9 cellular contexts compared by ENCODE assay signal in genomic region chr5:149429839-149430721, GRCh38. TPM values are rescaled to one million over a fixed set of nuclear protein-coding genes. Genes with fewer than 3 reads are reported as not detected.
DNase-seq lines count a peak whose midpoint lies in the region; ATAC-seq and TF ChIP-seq lines count a peak whose summit lies in the region.
"Had no signal": no experiment of that assay in that cellular context is flagged by ENCODE, and none has a peak within 500 bp of the region (broad histone marks: within the 10 kb centered on the region; RNA-seq: fewer than 3 reads in every experiment).

No MANE protein-coding gene starts in this region.

- peaks cover 68% of the 10 kb centered on the region for H3K4me1 Mint-ChIP-seq in chondrocyte (ENCODE audit: low read depth)

- TF ChIP-seq CTCF in chondrocyte (IDR thresholded peaks at IDR 0.05) (peak; percentile 53), lower lobe of right lung (IDR thresholded peaks at IDR 0.05) (peak; percentile 42)

- H3K27ac ChIP-seq in lower lobe of right lung: peak overlapping the region; percentile 72

- peaks cover 26% of the 10 kb centered on the region for H3K36me3 ChIP-seq in lower lobe of right lung

- in situ Hi-C loops in KBM-7 (cut with MboI; ENCODE audit: low pct_unique_long_range_greater_than_20kb, low sequenced_read_pairs): no loop called here

- DNase-seq in A172 (ENCODE audit: low spot score): peak; percentile 76
- peak; percentile 78 for DNase-seq in KBM-7
- no peak for DNase-seq in chondrocyte (ENCODE audit: low spot score)
- peak; percentile 73 for DNase-seq in lower lobe of right lung
- DNase-seq in HUDEP-2 (lab: John Stamatoyannopoulos, UW; ENCODE audit: unreplicated experiment in 76 of 76): no peak
- DNase-seq in NCI-H187 (lab: John Stamatoyannopoulos, UW): no peak

- ATAC-seq in lower lobe of right lung (peak; percentile 68 to 69), HG02885 (IDR thresholded peaks at IDR 0.05; ENCODE audit: poor library complexity, unreplicated experiment) (no peak), GM21717 (IDR thresholded peaks at IDR 0.05; ENCODE audit: unreplicated experiment) (no peak)

- peak overlapping the region; percentile 96 for H3K27ac Mint-ChIP-seq in chondrocyte (ENCODE audit: unreplicated experiment)
- H3K27ac Mint-ChIP-seq: memory B cell had no signal

- H3K4me1 ChIP-seq in lower lobe of right lung: peaks cover 44% of the 10 kb centered on the region

- H3K36me3 Mint-ChIP-seq in chondrocyte (ENCODE audit: low read depth): peaks cover 50% of the 10 kb centered on the region
- H3K36me3 Mint-ChIP-seq: memory B cell had no signal

- no peaks in the 10 kb centered on the region for H3K9me3 ChIP-seq in lower lobe of right lung

- peak overlapping the region; percentile 41 for H3K4me3 ChIP-seq in lower lobe of right lung

- intact Hi-C loops in lower lobe of right lung (cut with DNase I): no loop called here

- H3K27me3 ChIP-seq in lower lobe of right lung (ENCODE audit: low read depth): no peaks in the 10 kb centered on the region

- no peak overlapping the region for H3K4me3 Mint-ChIP-seq in chondrocyte (ENCODE audit: unreplicated experiment)
- H3K4me3 Mint-ChIP-seq: memory B cell had no signal

- no peaks in the 10 kb centered on the region for H3K9me3 Mint-ChIP-seq in chondrocyte (ENCODE audit: low read depth)
- H3K9me3 Mint-ChIP-seq: memory B cell had no signal

- H3K27me3 Mint-ChIP-seq in chondrocyte (ENCODE audit: low read depth): no peaks in the 10 kb centered on the region

RNA-seq across cellular contexts. Expression of gene IL17B, which starts 51.0 kb away (rescaled TPM):
- not detected in 2 replicates for total RNA-seq in A172 (2014; rRNA removed; shearing (Covaris generic))
- total RNA-seq in chondrocyte (1.1 to 4.6 TPM (median 3.4 TPM) in 3 replicates), lower lobe of right lung (not detected)

Comparison
In these comparisons a context has a peak if more than half of its experiments do, and no peak if none do; other contexts are left out.
1. DNase-seq: peak in A172 (single experiment), KBM-7 (single experiment) and lower lobe of right lung (single experiment); none in chondrocyte (single experiment), HUDEP-2 (0 of 76) and NCI-H187 (0 of 2).
2. ATAC-seq: peak in lower lobe of right lung (2 of 2); none in HG02885 (single experiment) and GM21717 (single experiment).